Comparison of ENCODE assay signal across 14 cellular contexts in the genomic region with DNA sequence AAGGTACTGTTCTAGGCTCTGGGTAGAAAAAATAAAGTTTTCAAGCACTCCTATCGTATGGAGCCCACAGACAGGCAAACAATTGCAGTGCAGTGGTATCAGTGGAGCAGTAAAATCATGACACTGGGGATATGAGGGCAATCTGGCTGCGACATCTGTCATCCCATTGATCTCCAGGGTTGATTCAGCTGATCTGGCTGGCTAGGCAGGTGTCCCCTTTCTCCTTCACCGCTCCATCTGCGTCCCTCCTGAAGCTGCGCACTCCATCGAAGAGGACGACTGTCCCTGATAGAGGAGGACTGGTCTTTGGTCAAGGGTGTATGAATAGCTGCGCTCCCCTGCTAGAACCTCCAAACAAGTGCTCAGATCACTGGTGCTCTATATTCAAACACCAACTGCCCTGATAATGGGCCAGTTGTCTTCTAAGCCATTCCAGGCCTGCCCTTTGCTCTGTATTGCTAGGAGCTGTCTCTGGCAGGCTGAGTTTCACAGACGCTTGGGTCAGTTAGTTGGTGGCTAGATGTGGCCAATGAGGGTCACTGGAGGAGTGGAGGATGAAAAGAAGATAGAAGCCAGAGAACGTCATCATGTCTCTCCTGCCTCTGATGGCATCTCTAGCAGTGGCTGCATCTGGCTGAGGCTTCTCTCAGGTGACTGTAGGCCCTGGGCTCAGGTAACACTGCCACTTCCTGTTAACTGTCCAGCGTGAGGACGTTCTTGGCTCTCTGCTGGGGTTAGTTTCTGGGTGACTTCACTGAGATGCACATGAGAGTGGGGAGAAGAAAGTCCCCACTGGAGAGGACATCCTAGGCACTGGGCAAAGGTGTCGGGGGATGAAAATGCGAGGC.
A peak's percentile ranks its signal among the peaks of the same experiment; 100 is the strongest.
DNase-seq lines count a peak whose midpoint lies in the region; ATAC-seq and TF ChIP-seq lines count a peak whose summit lies in the region.
"Had no signal": no experiment of that assay in that cellular context is flagged by ENCODE, and none has a peak within 500 bp of the region (broad histone marks: within the 10 kb centered on the region; RNA-seq: fewer than 3 reads in every experiment).

No MANE protein-coding gene starts in this region.

- H3K4me3 ChIP-seq in iPS-18c (ENCODE audit: insufficient read depth, low read depth, low read length): 0 out of 2 replicates have a peak overlapping the region, but pooled peaks have one; percentile 9
- H3K4me3 ChIP-seq: heart left ventricle, SJCRH30 had no signal

- POLR2A ChIA-PET in activated B cell treated with CpG ODN at 0.5 μM for 24 hours (lab: Charles Lee): no interaction called here

- no peak for ATAC-seq in activated B cell treated with CpG ODN at 0.5 μM for 24 hours (ENCODE audit: low read depth)
- no peak for ATAC-seq in stimulated activated naive CD8-positive, alpha-beta T cell treated with anti-CD3 and anti-CD28 coated beads, Interleukin-15, amount 100 ng/mL, for 72 hours
- ATAC-seq: heart left ventricle, sciatic nerve had no signal

- H3K4me3 Mint-ChIP-seq in activated naive CD4-positive, alpha-beta T cell treated with anti-CD3 and anti-CD28 coated beads, Interleukin-2, amount 50 U/mL, for 24 hours: no peak overlapping the region
- no peak overlapping the region for H3K4me3 Mint-ChIP-seq in activated B cell treated with CpG ODN at 0.5 μM for 24 hours
- H3K4me3 Mint-ChIP-seq in stimulated activated naive CD8-positive, alpha-beta T cell treated with anti-CD3 and anti-CD28 coated beads, Interleukin-15, amount 100 ng/mL, for 72 hours: peak overlapping the region; percentile 30 to 96
- H3K4me3 Mint-ChIP-seq in HFFc6: no peak overlapping the region

- peaks cover 2% of the 10 kb centered on the region for H3K36me3 Mint-ChIP-seq in activated naive CD4-positive, alpha-beta T cell treated with anti-CD3 and anti-CD28 coated beads, Interleukin-2, amount 50 U/mL, for 24 hours
- H3K36me3 Mint-ChIP-seq in activated B cell treated with CpG ODN at 0.5 μM for 24 hours (ENCODE audit: low read depth): peaks cover under 1% of the 10 kb centered on the region
- H3K36me3 Mint-ChIP-seq in HFFc6 (ENCODE audit: low read depth): no peaks in the 10 kb centered on the region; the same call in 1 of the 2 replicates

- peaks cover 60% of the 10 kb centered on the region for H3K4me1 Mint-ChIP-seq in activated naive CD4-positive, alpha-beta T cell treated with anti-CD3 and anti-CD28 coated beads, Interleukin-2, amount 50 U/mL, for 24 hours
- peaks cover 52% of the 10 kb centered on the region for H3K4me1 Mint-ChIP-seq in activated B cell treated with CpG ODN at 0.5 μM for 24 hours
- peaks cover 63% of the 10 kb centered on the region for H3K4me1 Mint-ChIP-seq in stimulated activated naive CD8-positive, alpha-beta T cell treated with anti-CD3 and anti-CD28 coated beads, Interleukin-15, amount 100 ng/mL, for 72 hours
- peaks cover 22% of the 10 kb centered on the region for H3K4me1 Mint-ChIP-seq in HFFc6 (ENCODE audit: low read depth)

- H3K27ac Mint-ChIP-seq in activated naive CD4-positive, alpha-beta T cell treated with anti-CD3 and anti-CD28 coated beads, Interleukin-2, amount 50 U/mL, for 24 hours: peak overlapping the region; percentile 98
- H3K27ac Mint-ChIP-seq in activated B cell treated with CpG ODN at 0.5 μM for 24 hours: peak overlapping the region; percentile 41
- H3K27ac Mint-ChIP-seq in stimulated activated naive CD8-positive, alpha-beta T cell treated with anti-CD3 and anti-CD28 coated beads, Interleukin-15, amount 100 ng/mL, for 72 hours: peak overlapping the region; percentile 85 to 98
- no peak overlapping the region for H3K27ac Mint-ChIP-seq in HFFc6

- no peaks in the 10 kb centered on the region for H3K27me3 Mint-ChIP-seq in activated naive CD4-positive, alpha-beta T cell treated with anti-CD3 and anti-CD28 coated beads, Interleukin-2, amount 50 U/mL, for 24 hours
- H3K27me3 Mint-ChIP-seq in activated B cell treated with CpG ODN at 0.5 μM for 24 hours (no peaks in the 10 kb centered on the region), HFFc6 (ENCODE audit: insufficient read depth) (peaks cover 1% of the 10 kb centered on the region; the same call in 1 of the 2 replicates)
- no peaks in the 10 kb centered on the region for H3K27me3 Mint-ChIP-seq in stimulated activated naive CD8-positive, alpha-beta T cell treated with anti-CD3 and anti-CD28 coated beads, Interleukin-15, amount 100 ng/mL, for 72 hours

- CTCF ChIA-PET in activated B cell treated with CpG ODN at 0.5 μM for 24 hours (lab: Charles Lee): no interaction called here

- intact Hi-C loops in activated B cell treated with CpG ODN at 0.5 μM for 24 hours (cut with micrococcal nuclease): loop anchor here (1.0 kb wide), 1 partner anchor 205 kb away; a partner anchor contains a TSS

- TF ChIP-seq CTCF in activated B cell treated with CpG ODN at 0.5 μM for 24 hours (IDR thresholded peaks at IDR 0.05) (no peak), HFFc6 (IDR thresholded peaks at IDR 0.05) (no peak)

- no peak for DNase-seq in activated naive CD4-positive, alpha-beta T cell treated with Interleukin-2 at 50 U/mL for 16 hours
- DNase-seq in activated B cell treated with CpG ODN at 0.5 μM for 24 hours (no peak), HFFc6 (no peak), iPS-NIHi11 (ENCODE audit: low spot score) (no peak)
- no peak for DNase-seq in stimulated activated naive CD8-positive, alpha-beta T cell treated with anti-CD3 and anti-CD28 coated beads, Interleukin-15, amount 100 ng/mL, for 72 hours
- DNase-seq in effector CD8-positive, alpha-beta T cell (lab: John Stamatoyannopoulos, UW): no peak
- DNase-seq: heart left ventricle, NCI-H1930, NCI-H510A treated with DMSO at 0.1 percent for 48 hours, OCI-M1, SJCRH30 had no signal

- peaks cover 5% of the 10 kb centered on the region for H3K9me3 Mint-ChIP-seq in activated naive CD4-positive, alpha-beta T cell treated with anti-CD3 and anti-CD28 coated beads, Interleukin-2, amount 50 U/mL, for 24 hours
- H3K9me3 Mint-ChIP-seq in activated B cell treated with CpG ODN at 0.5 μM for 24 hours (peaks cover 9% of the 10 kb centered on the region), HFFc6 (no peaks in the 10 kb centered on the region)
- peaks cover 6 to 25% of the 10 kb centered on the region in 2 donors for H3K9me3 Mint-ChIP-seq in stimulated activated naive CD8-positive, alpha-beta T cell treated with anti-CD3 and anti-CD28 coated beads, Interleukin-15, amount 100 ng/mL, for 72 hours

- no peaks in the 10 kb centered on the region for H3K9me3 ChIP-seq in iPS-18c (ENCODE audit: control insufficient read depth, insufficient read depth, low read length)
- H3K9me3 ChIP-seq: heart left ventricle, SJCRH30 had no signal

Comparison
In these comparisons a context has a peak if more than half of its experiments do, and no peak if none do; other contexts are left out.
1. H3K4me3 Mint-ChIP-seq: peak in stimulated activated naive CD8-positive, alpha-beta T cell treated with anti-CD3 and anti-CD28 coated beads, Interleukin-15, amount 100 ng/mL, for 72 hours (2 of 2); none in activated naive CD4-positive, alpha-beta T cell treated with anti-CD3 and anti-CD28 coated beads, Interleukin-2, amount 50 U/mL, for 24 hours (single experiment), activated B cell treated with CpG ODN at 0.5 μM for 24 hours (single experiment) and HFFc6 (single experiment).